1 cellular context compared by ENCODE assay signal in genomic region chr14:32073537-32074189, GRCh38.
TF ChIP-seq lines count a peak whose summit lies in the region.

No MANE protein-coding gene starts in this region.

TF ChIP-seq in GM23338, 12 proteins besides CTCF, POLR2A, EP300 and RAD21 (continued from another document):
- TF ChIP-seq ZNF462 (CRISPR knock-in tag; IDR thresholded peaks at IDR 0.05) (no peak), STAT1 (IDR thresholded peaks at IDR 0.05; ENCODE audit: unreplicated experiment) (no peak), CREB1 (CRISPR knock-in tag; IDR thresholded peaks at IDR 0.05; ENCODE audit: low read depth) (no peak)
TF ChIP-seq in GM23338: peak in this region for 0.
